1 cellular context compared by ENCODE assay signal in the genomic region with DNA sequence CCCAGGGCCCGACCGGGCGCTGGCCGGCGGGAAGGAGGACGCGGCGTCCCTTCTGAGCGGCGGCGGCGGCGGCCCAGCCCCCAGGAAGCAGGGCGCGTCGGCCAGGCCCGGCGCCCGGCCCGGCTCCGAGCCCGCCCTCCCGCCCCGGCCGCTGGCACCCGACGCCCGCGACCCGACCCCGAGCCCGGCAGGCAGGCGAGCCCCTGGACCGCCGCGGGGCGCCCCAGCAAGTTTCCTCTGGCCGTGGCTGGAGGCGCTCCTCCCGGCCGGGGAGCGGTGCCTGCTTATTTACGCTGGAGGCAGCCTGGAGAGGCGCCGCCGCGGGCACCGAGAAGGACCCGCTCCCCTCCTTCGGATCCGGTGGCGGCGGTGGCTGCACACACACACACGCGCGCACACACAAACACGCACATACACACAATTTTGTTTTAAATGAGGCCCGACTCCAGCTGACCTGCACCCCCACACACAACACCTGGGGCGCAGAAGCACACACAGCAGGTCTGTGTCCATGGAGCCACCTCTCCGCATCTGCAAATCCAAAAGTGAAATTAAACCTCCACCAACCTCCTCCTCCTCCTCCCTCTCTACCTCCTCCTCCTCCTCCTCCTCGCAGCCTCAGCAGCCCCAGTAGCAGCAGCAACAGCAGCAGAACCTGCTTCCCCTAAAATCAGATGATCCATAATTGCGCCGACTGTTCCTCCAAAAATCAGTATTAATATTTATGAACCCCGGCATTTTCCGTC.
A peak's percentile ranks its signal among the peaks of the same experiment; 100 is the strongest.
TF ChIP-seq lines count a peak whose summit lies in the region.

No MANE protein-coding gene starts in this region.

TF ChIP-seq in HepG2, 621 proteins besides CTCF, POLR2A, EP300 and RAD21 (continued from another document and continues in another):
- TF ChIP-seq, protein P1, sequence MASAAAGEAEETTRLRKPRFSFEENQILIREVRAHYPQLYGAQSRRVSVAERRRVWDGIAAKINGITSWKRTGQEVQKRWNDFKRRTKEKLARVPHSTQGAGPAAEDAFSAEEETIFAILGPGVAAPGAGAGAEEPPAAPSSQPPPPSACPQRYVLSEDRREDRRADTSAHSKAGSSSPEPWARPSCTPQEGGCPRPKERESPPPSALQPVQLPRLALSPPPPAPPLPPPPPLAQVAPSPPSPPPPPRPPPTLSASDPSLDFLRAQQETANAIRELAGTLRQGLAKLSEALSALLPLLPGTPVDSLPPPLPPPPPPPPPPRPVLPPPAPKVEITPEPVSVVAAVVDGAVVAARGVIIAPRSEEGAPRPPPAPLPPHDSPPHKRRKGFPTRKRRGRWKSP (CRISPR knock-in tag; IDR thresholded peaks at IDR 0.05): no peak
- TF ChIP-seq HDAC1 (CRISPR knock-in tag; IDR thresholded peaks at IDR 0.05) (peak; percentile 32; the same call in 1 of the 2 replicates), RBM39 (IDR thresholded peaks at IDR 0.05; ENCODE audit: low read depth, low read length, poor library complexity, severe bottlenecking) (no peak), ZNF253 (CRISPR knock-in tag; IDR thresholded peaks at IDR 0.05; ENCODE audit: borderline replicate concordance) (no peak), SALL1 (CRISPR knock-in tag; IDR thresholded peaks at IDR 0.05) (peak; percentile 30; the same call in 1 of the 2 replicates), PHF21A (CRISPR knock-in tag; IDR thresholded peaks at IDR 0.05) (no peak), DMAP1 (CRISPR knock-in tag; IDR thresholded peaks at IDR 0.05) (no peak), PHF8 (CRISPR knock-in tag; IDR thresholded peaks at IDR 0.05) (peak; percentile 41; the same call in 1 of the 2 replicates), KDM5A (IDR thresholded peaks at IDR 0.05; ENCODE audit: borderline replicate concordance, low read length) (no peak; the same call in 1 of the 2 replicates), NR2F6 (IDR thresholded peaks at IDR 0.05) (no peak), NR2F6 (CRISPR knock-in tag; IDR thresholded peaks at IDR 0.05) (no peak), MEIS2 (CRISPR knock-in tag; IDR thresholded peaks at IDR 0.05) (no peak), PRPF4 (IDR thresholded peaks at IDR 0.05; ENCODE audit: low read depth, low read length, poor library complexity, severe bottlenecking) (no peak), THYN1 (CRISPR knock-in tag; IDR thresholded peaks at IDR 0.05; ENCODE audit: borderline replicate concordance, low read depth) (no peak), TSC22D2 (CRISPR knock-in tag; IDR thresholded peaks at IDR 0.05; ENCODE audit: borderline replicate concordance) (no peak), SAFB2 (CRISPR knock-in tag; IDR thresholded peaks at IDR 0.05; ENCODE audit: borderline replicate concordance, low read depth) (no peak), ZNF343 (CRISPR knock-in tag; IDR thresholded peaks at IDR 0.05) (no peak), ZNF430 (CRISPR knock-in tag; IDR thresholded peaks at IDR 0.05) (0 out of 2 replicates have a peak, but pooled peaks have one; percentile 51), TOPORS (CRISPR knock-in tag; IDR thresholded peaks at IDR 0.05) (no peak), KAT8 (CRISPR knock-in tag; IDR thresholded peaks at IDR 0.05) (no peak), ZBTB7B (CRISPR knock-in tag; IDR thresholded peaks at IDR 0.05) (0 out of 2 replicates have a peak, but pooled peaks have one; percentile 9), NKX3-1 (CRISPR knock-in tag; IDR thresholded peaks at IDR 0.05) (no peak), GLI4 (CRISPR knock-in tag; IDR thresholded peaks at IDR 0.05; ENCODE audit: borderline replicate concordance) (no peak), JUND (CRISPR knock-in tag; IDR thresholded peaks at IDR 0.05) (no peak), ZNF607 (CRISPR knock-in tag; IDR thresholded peaks at IDR 0.05; ENCODE audit: borderline replicate concordance) (no peak), NBN (conservative IDR thresholded peaks at IDR 0.05) (no peak), ZNF138 (CRISPR knock-in tag; IDR thresholded peaks at IDR 0.05; ENCODE audit: low read depth) (0 out of 2 replicates have a peak, but pooled peaks have one; percentile 65), RBFOX2 (IDR thresholded peaks at IDR 0.05; ENCODE audit: low read depth, low read length) (peak; percentile 4; the same call in 1 of the 2 replicates), REPIN1 (CRISPR knock-in tag; IDR thresholded peaks at IDR 0.05; ENCODE audit: borderline replicate concordance, low read depth) (no peak; the same call in 1 of the 2 replicates), ZNF556 (CRISPR knock-in tag; IDR thresholded peaks at IDR 0.05; ENCODE audit: borderline replicate concordance) (no peak), ZNF468 (CRISPR knock-in tag; IDR thresholded peaks at IDR 0.05) (peak; percentile 44; the same call in 1 of the 2 replicates), ZNF496 (CRISPR knock-in tag; IDR thresholded peaks at IDR 0.05; ENCODE audit: insufficient replicate concordance) (no peak), PCBP1 (IDR thresholded peaks at IDR 0.05; ENCODE audit: borderline replicate concordance, low read depth, low read length) (no peak), ZNF598 (CRISPR knock-in tag; IDR thresholded peaks at IDR 0.05; ENCODE audit: borderline replicate concordance) (no peak), ZNF660 (CRISPR knock-in tag; IDR thresholded peaks at IDR 0.05; ENCODE audit: borderline replicate concordance, low read depth) (no peak), ZNF780A (CRISPR knock-in tag; IDR thresholded peaks at IDR 0.05) (no peak)
- TF ChIP-seq, protein P2, sequence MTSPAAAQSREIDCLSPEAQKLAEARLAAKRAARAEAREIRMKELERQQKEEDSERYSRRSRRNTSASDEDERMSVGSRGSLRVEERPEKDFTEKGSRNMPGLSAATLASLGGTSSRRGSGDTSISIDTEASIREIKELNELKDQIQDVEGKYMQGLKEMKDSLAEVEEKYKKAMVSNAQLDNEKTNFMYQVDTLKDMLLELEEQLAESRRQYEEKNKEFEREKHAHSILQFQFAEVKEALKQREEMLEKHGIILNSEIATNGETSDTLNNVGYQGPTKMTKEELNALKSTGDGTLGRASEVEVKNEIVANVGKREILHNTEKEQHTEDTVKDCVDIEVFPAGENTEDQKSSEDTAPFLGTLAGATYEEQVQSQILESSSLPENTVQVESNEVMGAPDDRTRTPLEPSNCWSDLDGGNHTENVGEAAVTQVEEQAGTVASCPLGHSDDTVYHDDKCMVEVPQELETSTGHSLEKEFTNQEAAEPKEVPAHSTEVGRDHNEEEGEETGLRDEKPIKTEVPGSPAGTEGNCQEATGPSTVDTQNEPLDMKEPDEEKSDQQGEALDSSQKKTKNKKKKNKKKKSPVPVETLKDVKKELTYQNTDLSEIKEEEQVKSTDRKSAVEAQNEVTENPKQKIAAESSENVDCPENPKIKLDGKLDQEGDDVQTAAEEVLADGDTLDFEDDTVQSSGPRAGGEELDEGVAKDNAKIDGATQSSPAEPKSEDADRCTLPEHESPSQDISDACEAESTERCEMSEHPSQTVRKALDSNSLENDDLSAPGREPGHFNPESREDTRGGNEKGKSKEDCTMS (CRISPR knock-in tag; conservative IDR thresholded peaks at IDR 0.05): no peak
- TF ChIP-seq, protein P3, sequence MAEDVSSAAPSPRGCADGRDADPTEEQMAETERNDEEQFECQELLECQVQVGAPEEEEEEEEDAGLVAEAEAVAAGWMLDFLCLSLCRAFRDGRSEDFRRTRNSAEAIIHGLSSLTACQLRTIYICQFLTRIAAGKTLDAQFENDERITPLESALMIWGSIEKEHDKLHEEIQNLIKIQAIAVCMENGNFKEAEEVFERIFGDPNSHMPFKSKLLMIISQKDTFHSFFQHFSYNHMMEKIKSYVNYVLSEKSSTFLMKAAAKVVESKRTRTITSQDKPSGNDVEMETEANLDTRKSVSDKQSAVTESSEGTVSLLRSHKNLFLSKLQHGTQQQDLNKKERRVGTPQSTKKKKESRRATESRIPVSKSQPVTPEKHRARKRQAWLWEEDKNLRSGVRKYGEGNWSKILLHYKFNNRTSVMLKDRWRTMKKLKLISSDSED (CRISPR knock-in tag; IDR thresholded peaks at IDR 0.05): no peak
- TF ChIP-seq, protein P4, sequence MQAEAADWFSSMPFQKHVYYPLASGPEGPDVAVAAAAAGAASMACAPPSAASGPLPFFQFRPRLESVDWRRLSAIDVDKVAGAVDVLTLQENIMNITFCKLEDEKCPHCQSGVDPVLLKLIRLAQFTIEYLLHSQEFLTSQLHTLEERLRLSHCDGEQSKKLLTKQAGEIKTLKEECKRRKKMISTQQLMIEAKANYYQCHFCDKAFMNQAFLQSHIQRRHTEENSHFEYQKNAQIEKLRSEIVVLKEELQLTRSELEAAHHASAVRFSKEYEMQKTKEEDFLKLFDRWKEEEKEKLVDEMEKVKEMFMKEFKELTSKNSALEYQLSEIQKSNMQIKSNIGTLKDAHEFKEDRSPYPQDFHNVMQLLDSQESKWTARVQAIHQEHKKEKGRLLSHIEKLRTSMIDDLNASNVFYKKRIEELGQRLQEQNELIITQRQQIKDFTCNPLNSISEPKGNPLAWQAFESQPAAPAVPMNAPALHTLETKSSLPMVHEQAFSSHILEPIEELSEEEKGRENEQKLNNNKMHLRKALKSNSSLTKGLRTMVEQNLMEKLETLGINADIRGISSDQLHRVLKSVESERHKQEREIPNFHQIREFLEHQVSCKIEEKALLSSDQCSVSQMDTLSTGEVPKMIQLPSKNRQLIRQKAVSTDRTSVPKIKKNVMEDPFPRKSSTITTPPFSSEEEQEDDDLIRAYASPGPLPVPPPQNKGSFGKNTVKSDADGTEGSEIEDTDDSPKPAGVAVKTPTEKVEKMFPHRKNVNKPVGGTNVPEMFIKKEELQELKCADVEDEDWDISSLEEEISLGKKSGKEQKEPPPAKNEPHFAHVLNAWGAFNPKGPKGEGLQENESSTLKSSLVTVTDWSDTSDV (CRISPR knock-in tag; IDR thresholded peaks at IDR 0.05): no peak
- TF ChIP-seq, protein P5, sequence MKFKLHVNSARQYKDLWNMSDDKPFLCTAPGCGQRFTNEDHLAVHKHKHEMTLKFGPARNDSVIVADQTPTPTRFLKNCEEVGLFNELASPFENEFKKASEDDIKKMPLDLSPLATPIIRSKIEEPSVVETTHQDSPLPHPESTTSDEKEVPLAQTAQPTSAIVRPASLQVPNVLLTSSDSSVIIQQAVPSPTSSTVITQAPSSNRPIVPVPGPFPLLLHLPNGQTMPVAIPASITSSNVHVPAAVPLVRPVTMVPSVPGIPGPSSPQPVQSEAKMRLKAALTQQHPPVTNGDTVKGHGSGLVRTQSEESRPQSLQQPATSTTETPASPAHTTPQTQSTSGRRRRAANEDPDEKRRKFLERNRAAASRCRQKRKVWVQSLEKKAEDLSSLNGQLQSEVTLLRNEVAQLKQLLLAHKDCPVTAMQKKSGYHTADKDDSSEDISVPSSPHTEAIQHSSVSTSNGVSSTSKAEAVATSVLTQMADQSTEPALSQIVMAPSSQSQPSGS (CRISPR knock-in tag; IDR thresholded peaks at IDR 0.05): no peak
- TF ChIP-seq, protein P6, sequence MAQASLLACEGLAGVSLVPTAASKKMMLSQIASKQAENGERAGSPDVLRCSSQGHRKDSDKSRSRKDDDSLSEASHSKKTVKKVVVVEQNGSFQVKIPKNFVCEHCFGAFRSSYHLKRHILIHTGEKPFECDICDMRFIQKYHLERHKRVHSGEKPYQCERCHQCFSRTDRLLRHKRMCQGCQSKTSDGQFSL (CRISPR knock-in tag; IDR thresholded peaks at IDR 0.05): 0 out of 2 replicates have a peak, but pooled peaks have one; percentile 39
- TF ChIP-seq, protein P7, sequence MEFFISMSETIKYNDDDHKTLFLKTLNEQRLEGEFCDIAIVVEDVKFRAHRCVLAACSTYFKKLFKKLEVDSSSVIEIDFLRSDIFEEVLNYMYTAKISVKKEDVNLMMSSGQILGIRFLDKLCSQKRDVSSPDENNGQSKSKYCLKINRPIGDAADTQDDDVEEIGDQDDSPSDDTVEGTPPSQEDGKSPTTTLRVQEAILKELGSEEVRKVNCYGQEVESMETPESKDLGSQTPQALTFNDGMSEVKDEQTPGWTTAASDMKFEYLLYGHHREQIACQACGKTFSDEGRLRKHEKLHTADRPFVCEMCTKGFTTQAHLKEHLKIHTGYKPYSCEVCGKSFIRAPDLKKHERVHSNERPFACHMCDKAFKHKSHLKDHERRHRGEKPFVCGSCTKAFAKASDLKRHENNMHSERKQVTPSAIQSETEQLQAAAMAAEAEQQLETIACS (CRISPR knock-in tag; IDR thresholded peaks at IDR 0.05): no peak
- TF ChIP-seq, protein P8, sequence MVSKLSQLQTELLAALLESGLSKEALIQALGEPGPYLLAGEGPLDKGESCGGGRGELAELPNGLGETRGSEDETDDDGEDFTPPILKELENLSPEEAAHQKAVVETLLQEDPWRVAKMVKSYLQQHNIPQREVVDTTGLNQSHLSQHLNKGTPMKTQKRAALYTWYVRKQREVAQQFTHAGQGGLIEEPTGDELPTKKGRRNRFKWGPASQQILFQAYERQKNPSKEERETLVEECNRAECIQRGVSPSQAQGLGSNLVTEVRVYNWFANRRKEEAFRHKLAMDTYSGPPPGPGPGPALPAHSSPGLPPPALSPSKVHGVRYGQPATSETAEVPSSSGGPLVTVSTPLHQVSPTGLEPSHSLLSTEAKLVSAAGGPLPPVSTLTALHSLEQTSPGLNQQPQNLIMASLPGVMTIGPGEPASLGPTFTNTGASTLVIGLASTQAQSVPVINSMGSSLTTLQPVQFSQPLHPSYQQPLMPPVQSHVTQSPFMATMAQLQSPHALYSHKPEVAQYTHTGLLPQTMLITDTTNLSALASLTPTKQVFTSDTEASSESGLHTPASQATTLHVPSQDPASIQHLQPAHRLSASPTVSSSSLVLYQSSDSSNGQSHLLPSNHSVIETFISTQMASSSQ (IDR thresholded peaks at IDR 0.05; ENCODE audit: low read depth): no peak
- TF ChIP-seq, protein P8 (CRISPR knock-in tag; IDR thresholded peaks at IDR 0.05; ENCODE audit: borderline replicate concordance): no peak
- TF ChIP-seq, protein P9, sequence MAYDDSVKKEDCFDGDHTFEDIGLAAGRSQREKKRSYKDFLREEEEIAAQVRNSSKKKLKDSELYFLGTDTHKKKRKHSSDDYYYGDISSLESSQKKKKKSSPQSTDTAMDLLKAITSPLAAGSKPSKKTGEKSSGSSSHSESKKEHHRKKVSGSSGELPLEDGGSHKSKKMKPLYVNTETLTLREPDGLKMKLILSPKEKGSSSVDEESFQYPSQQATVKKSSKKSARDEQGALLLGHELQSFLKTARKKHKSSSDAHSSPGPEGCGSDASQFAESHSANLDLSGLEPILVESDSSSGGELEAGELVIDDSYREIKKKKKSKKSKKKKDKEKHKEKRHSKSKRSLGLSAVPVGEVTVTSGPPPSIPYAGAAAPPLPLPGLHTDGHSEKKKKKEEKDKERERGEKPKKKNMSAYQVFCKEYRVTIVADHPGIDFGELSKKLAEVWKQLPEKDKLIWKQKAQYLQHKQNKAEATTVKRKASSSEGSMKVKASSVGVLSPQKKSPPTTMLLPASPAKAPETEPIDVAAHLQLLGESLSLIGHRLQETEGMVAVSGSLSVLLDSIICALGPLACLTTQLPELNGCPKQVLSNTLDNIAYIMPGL (CRISPR knock-in tag; IDR thresholded peaks at IDR 0.05; ENCODE audit: borderline replicate concordance in 1 of 2, low read depth in 1 of 2): peak in 1 of 2 experiments; percentile 26; a peak in 1 of 4 replicates
